Comparison of ENCODE assay signal across 8 cellular contexts in genomic region chr1:21368514-21369289, GRCh38.
DNase-seq lines count a peak whose midpoint lies in the region; ATAC-seq and TF ChIP-seq lines count a peak whose summit lies in the region.

No MANE protein-coding gene starts in this region.

- H3K27me3 Mint-ChIP-seq in activated CD8-positive, alpha-beta T cell treated with anti-CD3 and anti-CD28 coated beads, Interleukin-2, amount 10 ng/mL, durations not matched to agents 7 days and 5 days (ENCODE audit: low read depth), result no peaks in the 10 kb centered on the region
- H3K27me3 Mint-ChIP-seq in endodermal cell (ENCODE audit: insufficient read depth) (no peaks in the 10 kb centered on the region), mesothelial cell of epicardium (ENCODE audit: low read depth) (no peaks in the 10 kb centered on the region)

- H3K9me3 Mint-ChIP-seq in activated CD8-positive, alpha-beta T cell treated with anti-CD3 and anti-CD28 coated beads, Interleukin-2, amount 10 ng/mL, durations not matched to agents 7 days and 5 days (ENCODE audit: insufficient read depth), result no peaks in the 10 kb centered on the region
- H3K9me3 Mint-ChIP-seq in endodermal cell, result no peaks in the 10 kb centered on the region
- no peaks in the 10 kb centered on the region for H3K9me3 Mint-ChIP-seq in mesothelial cell of epicardium

- H3K9ac ChIP-seq in endodermal cell (ENCODE audit: extremely low read depth, low read length, poor library complexity, severe bottlenecking), result no peak overlapping the region

- DNase-seq in AG09309 (ENCODE audit: low read depth), result peak; percentile 27
- peak; percentile 89 for DNase-seq in H7
- peak; percentile 14 for DNase-seq in NCI-H524 treated with DMSO at 0.1 percent for 48 hours (lab: John Stamatoyannopoulos, UW)
- DNase-seq in activated CD8-positive, alpha-beta T cell treated with anti-CD3 and anti-CD28 coated beads, Interleukin-2, amount 10 ng/mL, durations not matched to agents 7 days and 5 days, result peak; percentile 60
- peak; percentile 94 for DNase-seq in endodermal cell
- peak; percentile 65 to 85 for DNase-seq in mesothelial cell of epicardium (ENCODE audit: low spot score in 2 of 2, unreplicated experiment in 2 of 2)
- peak; percentile 39 to 47 for DNase-seq in stimulated activated CD8-positive, alpha-beta memory T cell treated with anti-CD3 and anti-CD28 coated beads, Interleukin-2, amount 100 ng/mL, for 1 hour (ENCODE audit: low read depth in 2 of 2)
- DNase-seq in SIG-M5 (lab: John Stamatoyannopoulos, UW), result no peak

- H3K27ac Mint-ChIP-seq in activated CD8-positive, alpha-beta T cell treated with anti-CD3 and anti-CD28 coated beads, Interleukin-2, amount 10 ng/mL, durations not matched to agents 7 days and 5 days, result no peak overlapping the region
- H3K27ac Mint-ChIP-seq in endodermal cell, result no peak overlapping the region
- no peak overlapping the region for H3K27ac Mint-ChIP-seq in mesothelial cell of epicardium

- no peak overlapping the region for H3K27ac ChIP-seq in endodermal cell (ENCODE audit: low read depth, low read length)

- no peaks in the 10 kb centered on the region for H3K27me3 ChIP-seq in H7 (ENCODE audit: control insufficient read depth, insufficient read depth, low read length)
- H3K27me3 ChIP-seq in endodermal cell (ENCODE audit: control insufficient read depth, insufficient read depth, low read length, poor library complexity, severe bottlenecking), result no peaks in the 10 kb centered on the region

- H3K4me1 Mint-ChIP-seq in activated CD8-positive, alpha-beta T cell treated with anti-CD3 and anti-CD28 coated beads, Interleukin-2, amount 10 ng/mL, durations not matched to agents 7 days and 5 days (ENCODE audit: low read depth), result peaks cover 9% of the 10 kb centered on the region
- H3K4me1 Mint-ChIP-seq in endodermal cell, result peaks cover 2% of the 10 kb centered on the region
- H3K4me1 Mint-ChIP-seq in mesothelial cell of epicardium, result no peaks in the 10 kb centered on the region

- CTCF ChIA-PET in activated CD8-positive, alpha-beta T cell treated with anti-CD3 and anti-CD28 coated beads, Interleukin-2, amount 10 ng/mL, durations not matched to agents 7 days and 5 days (lab: Charles Lee), result interaction anchor here (0.7 to 8.3 kb wide), 34 partner anchors 12 to 396 kb away, joined by 3 to 202 read pairs (median 5); no protein-coding TSS in a partner anchor

- no peaks in the 10 kb centered on the region for H3K36me3 Mint-ChIP-seq in activated CD8-positive, alpha-beta T cell treated with anti-CD3 and anti-CD28 coated beads, Interleukin-2, amount 10 ng/mL, durations not matched to agents 7 days and 5 days (ENCODE audit: low read depth)
- H3K36me3 Mint-ChIP-seq in endodermal cell (ENCODE audit: low read depth) (no peaks in the 10 kb centered on the region), mesothelial cell of epicardium (no peaks in the 10 kb centered on the region)

- no peaks in the 10 kb centered on the region for H3K4me1 ChIP-seq in endodermal cell (ENCODE audit: control insufficient read depth, insufficient read depth, low read length)

- H3K36me3 ChIP-seq in H7 (replicated peaks; ENCODE audit: control insufficient read depth, insufficient read depth, low read length), result no peaks in the 10 kb centered on the region
- H3K36me3 ChIP-seq in endodermal cell (ENCODE audit: control insufficient read depth, insufficient read depth, low read length), result no peaks in the 10 kb centered on the region

- no peaks in the 10 kb centered on the region for H3K9me3 ChIP-seq in endodermal cell (ENCODE audit: control insufficient read depth, low read length)

- WGBS in endodermal cell (ENCODE audit: insufficient coverage in 1 of 2, insufficient read length in 1 of 2), 2 experiments, result 0 to 32% methylated on average over 1 to 9 of the region's 9 CpGs

- peak; percentile 80 for ATAC-seq in activated CD8-positive, alpha-beta T cell treated with anti-CD3 and anti-CD28 coated beads, Interleukin-2, amount 10 ng/mL, durations not matched to agents 7 days and 5 days

- H3K4me3 ChIP-seq in AG09309 (ENCODE audit: control insufficient read depth, low read depth, low read length) (no peak overlapping the region), H7 (ENCODE audit: insufficient read depth, low read depth, low read length) (no peak overlapping the region), endodermal cell (ENCODE audit: low read length) (no peak overlapping the region)

- POLR2A ChIA-PET in activated CD8-positive, alpha-beta T cell treated with anti-CD3 and anti-CD28 coated beads, Interleukin-2, amount 10 ng/mL, durations not matched to agents 7 days and 5 days (lab: Charles Lee), result interaction anchor here (0.6 to 2.1 kb wide), 2 partner anchors 113 to 133 kb away, joined by 4 to 8 read pairs; no protein-coding TSS in a partner anchor

- TF ChIP-seq CTCF in AG09309 (IDR thresholded peaks at IDR 0.05; ENCODE audit: control insufficient read depth, insufficient read depth, low read depth, low read length, missing control alignments), result peak; percentile 100
- peak; percentile 98 for TF ChIP-seq CTCF in endodermal cell (conservative IDR thresholded peaks at IDR 0.05)
- TF ChIP-seq CTCF in mesothelial cell of epicardium (IDR thresholded peaks at IDR 0.05; ENCODE audit: unreplicated experiment), result peak; percentile 84

- no peak overlapping the region for H3K4me3 Mint-ChIP-seq in activated CD8-positive, alpha-beta T cell treated with anti-CD3 and anti-CD28 coated beads, Interleukin-2, amount 10 ng/mL, durations not matched to agents 7 days and 5 days
- H3K4me3 Mint-ChIP-seq in endodermal cell (no peak overlapping the region), mesothelial cell of epicardium (no peak overlapping the region)
